In genomic region chr1:21919520-21919919, GRCh38 we compare ENCODE assay signal across 14 cellular contexts. TPM values are rescaled to one million over a fixed set of nuclear protein-coding genes. Genes with fewer than 3 reads are reported as not detected.
DNase-seq lines count a peak whose midpoint lies in the region; ATAC-seq, FAIRE-seq and TF ChIP-seq lines count a peak whose summit lies in the region.
"Had no signal": no experiment of that assay in that cellular context is flagged by ENCODE, and none has a peak within 500 bp of the region (broad histone marks: within the 10 kb centered on the region; RNA-seq: fewer than 3 reads in every experiment).

No MANE protein-coding gene starts in this region.

- intact Hi-C loops in heart left ventricle (cut with DNase I) (no loop called here), cardiac septum (cut with DNase I) (no loop called here), lower lobe of right lung (cut with DNase I) (no loop called here), vagina (cut with DNase I) (no loop called here)
- intact Hi-C loops in CD8-positive, alpha-beta T cell (cut with DNase I, micrococcal nuclease): no loop called here

- WGBS in heart left ventricle, 4 donors: 62 to 74% (median 65%) methylated on average over 7 of the region's 7 CpGs

- H3K4me1 ChIP-seq in heart left ventricle (peaks cover 17 to 100% (median 96%) of the 10 kb centered on the region in 12 donors), lower lobe of right lung (peaks cover 54% of the 10 kb centered on the region), vagina (peaks cover 84% of the 10 kb centered on the region)
- H3K4me1 ChIP-seq in CD8-positive, alpha-beta T cell (ENCODE audit: insufficient read depth, low read length): no peaks in the 10 kb centered on the region

- peak in 1 of 4 donors; percentile 34 for ATAC-seq in heart left ventricle
- no peak for ATAC-seq in lower lobe of right lung
- no peak for ATAC-seq in HG03159 (IDR thresholded peaks at IDR 0.05; ENCODE audit: unreplicated experiment)
- no peak for ATAC-seq in HG02763 (IDR thresholded peaks at IDR 0.05; ENCODE audit: unreplicated experiment)
- no peak for ATAC-seq in CD8-positive, alpha-beta T cell

- H3K36me3 ChIP-seq in heart left ventricle (peaks cover 0 to 49% (median 4%) of the 10 kb centered on the region in 9 donors), bronchial epithelial cell (ENCODE audit: control insufficient read depth, insufficient read depth, low read length) (peaks cover 10% of the 10 kb centered on the region), lower lobe of right lung (no peaks in the 10 kb centered on the region), vagina (no peaks in the 10 kb centered on the region)
- no peaks in the 10 kb centered on the region for H3K36me3 ChIP-seq in CD8-positive, alpha-beta T cell (ENCODE audit: insufficient read depth, low read length)

- no peaks in the 10 kb centered on the region for H3K27me3 Mint-ChIP-seq in CD8-positive, alpha-beta T cell (ENCODE audit: low read depth)

- TF ChIP-seq CTCF in heart left ventricle (IDR thresholded peaks at IDR 0.05): no peak
- TF ChIP-seq CTCF in bronchial epithelial cell (IDR thresholded peaks at IDR 0.05; ENCODE audit: insufficient read depth, low read length, severe bottlenecking): no peak
- no peak for TF ChIP-seq CTCF in lower lobe of right lung (IDR thresholded peaks at IDR 0.05)
- no peak for TF ChIP-seq CTCF in vagina (IDR thresholded peaks at IDR 0.05)
- TF ChIP-seq CTCF in CD8-positive, alpha-beta T cell (IDR thresholded peaks at IDR 0.05): no peak

- CTCF ChIA-PET in CD8-positive, alpha-beta T cell (lab: Charles Lee): no interaction called here

- H3K4me3 Mint-ChIP-seq in CD8-positive, alpha-beta T cell: no peak overlapping the region
- H3K4me3 Mint-ChIP-seq: memory B cell had no signal

- H3K27ac ChIP-seq in heart left ventricle: peak overlapping the region; percentile 72 to 98 (median 91)
- peak overlapping the region; percentile 46 for H3K27ac ChIP-seq in lower lobe of right lung
- H3K27ac ChIP-seq in vagina: peak overlapping the region; percentile 96
- no peak overlapping the region for H3K27ac ChIP-seq in CD8-positive, alpha-beta T cell (ENCODE audit: low read depth, low read length)

- H3K4me1 Mint-ChIP-seq in CD8-positive, alpha-beta T cell (ENCODE audit: low read depth): no peaks in the 10 kb centered on the region
- H3K4me1 Mint-ChIP-seq: memory B cell had no signal

- H3K9me3 Mint-ChIP-seq in CD8-positive, alpha-beta T cell: no peaks in the 10 kb centered on the region
- H3K9me3 Mint-ChIP-seq: memory B cell had no signal

- no peaks in the 10 kb centered on the region for H3K36me3 Mint-ChIP-seq in CD8-positive, alpha-beta T cell
- H3K36me3 Mint-ChIP-seq: memory B cell had no signal

- H3K27ac Mint-ChIP-seq in CD8-positive, alpha-beta T cell: no peak overlapping the region
- H3K27ac Mint-ChIP-seq: memory B cell had no signal

- POLR2A ChIA-PET in CD8-positive, alpha-beta T cell (lab: Charles Lee): no interaction called here

- H3K9me3 ChIP-seq in heart left ventricle (no peaks in the 10 kb centered on the region), lower lobe of right lung (no peaks in the 10 kb centered on the region), vagina (no peaks in the 10 kb centered on the region)
- H3K9me3 ChIP-seq in CD8-positive, alpha-beta T cell (ENCODE audit: low read length): no peaks in the 10 kb centered on the region

- FAIRE-seq in bronchial epithelial cell (lab: Jason Lieb, UNC): no peak

- H3K4me3 ChIP-seq in heart left ventricle: no peak overlapping the region
- H3K4me3 ChIP-seq in bronchial epithelial cell (ENCODE audit: low read depth, low read length): no peak overlapping the region
- H3K4me3 ChIP-seq in lower lobe of right lung: no peak overlapping the region
- no peak overlapping the region for H3K4me3 ChIP-seq in vagina
- no peak overlapping the region for H3K4me3 ChIP-seq in CD8-positive, alpha-beta T cell (ENCODE audit: low read depth, low read length)

- no peaks in the 10 kb centered on the region for H3K27me3 ChIP-seq in heart left ventricle
- no peaks in the 10 kb centered on the region for H3K27me3 ChIP-seq in bronchial epithelial cell (ENCODE audit: control insufficient read depth, insufficient read depth, low read length)
- no peaks in the 10 kb centered on the region for H3K27me3 ChIP-seq in lower lobe of right lung (ENCODE audit: low read depth)
- no peaks in the 10 kb centered on the region for H3K27me3 ChIP-seq in vagina
- H3K27me3 ChIP-seq in CD8-positive, alpha-beta T cell (ENCODE audit: insufficient read depth, low read length): no peaks in the 10 kb centered on the region

- TF ChIP-seq POLR2A in heart left ventricle (IDR thresholded peaks at IDR 0.05) (no peak), vagina (IDR thresholded peaks at IDR 0.05) (no peak)

- DNase-seq in heart left ventricle (no peak), cardiac septum (ENCODE audit: low spot score) (no peak), bronchial epithelial cell (ENCODE audit: low read depth) (peak; percentile 55), lower lobe of right lung (no peak), vagina (ENCODE audit: extremely low spot score in 2 of 2) (no peak)
- DNase-seq in CD8-positive, alpha-beta T cell: no peak
- DNase-seq: activated CD4-positive, CD25-positive, alpha-beta regulatory T cell; activated naive CD4-positive, alpha-beta T cell treated with anti-CD3 and anti-CD28 coated beads, Interleukin-2, amount 50 U/mL, for 16 hours; MV-4-11 had no signal

RNA-seq across cellular contexts. Expression of gene HSPG2, which starts 17.6 kb away (rescaled TPM):
- total RNA-seq in heart left ventricle: 100 to 1,000 TPM; 202 to 608 (median 304) TPM
- polyA plus RNA-seq in heart left ventricle: 100 to 1,000 TPM; 164 to 315 TPM
- total RNA-seq in cardiac septum: 506 TPM
- 28.7 and 36.1 TPM in 2 replicates for total RNA-seq in bronchial epithelial cell
- total RNA-seq in lower lobe of right lung: 216 TPM
- total RNA-seq in vagina: 179 TPM
- 1 to 10 TPM; 3.6 to 5.1 TPM for total RNA-seq in CD8-positive, alpha-beta T cell

RNA-seq across cellular contexts. Expression of gene CELA3B, which starts 57.3 kb away (rescaled TPM):
- 1 to 10 TPM in 5 of 9 donors, not detected in 4; 1.2 to 2.6 (median 1.8) TPM for total RNA-seq in heart left ventricle
- under 1 TPM in 1 of 2 donors, not detected in 1; 0.24 TPM for polyA plus RNA-seq in heart left ventricle
- not detected for total RNA-seq in cardiac septum
- not detected in 2 replicates for total RNA-seq in bronchial epithelial cell
- not detected for total RNA-seq in lower lobe of right lung
- total RNA-seq in vagina: not detected
- total RNA-seq in CD8-positive, alpha-beta T cell: not detected
- total RNA-seq: A673, epithelial cell of proximal tubule had no signal
